11 cellular contexts compared by ENCODE assay signal in the genomic region with DNA sequence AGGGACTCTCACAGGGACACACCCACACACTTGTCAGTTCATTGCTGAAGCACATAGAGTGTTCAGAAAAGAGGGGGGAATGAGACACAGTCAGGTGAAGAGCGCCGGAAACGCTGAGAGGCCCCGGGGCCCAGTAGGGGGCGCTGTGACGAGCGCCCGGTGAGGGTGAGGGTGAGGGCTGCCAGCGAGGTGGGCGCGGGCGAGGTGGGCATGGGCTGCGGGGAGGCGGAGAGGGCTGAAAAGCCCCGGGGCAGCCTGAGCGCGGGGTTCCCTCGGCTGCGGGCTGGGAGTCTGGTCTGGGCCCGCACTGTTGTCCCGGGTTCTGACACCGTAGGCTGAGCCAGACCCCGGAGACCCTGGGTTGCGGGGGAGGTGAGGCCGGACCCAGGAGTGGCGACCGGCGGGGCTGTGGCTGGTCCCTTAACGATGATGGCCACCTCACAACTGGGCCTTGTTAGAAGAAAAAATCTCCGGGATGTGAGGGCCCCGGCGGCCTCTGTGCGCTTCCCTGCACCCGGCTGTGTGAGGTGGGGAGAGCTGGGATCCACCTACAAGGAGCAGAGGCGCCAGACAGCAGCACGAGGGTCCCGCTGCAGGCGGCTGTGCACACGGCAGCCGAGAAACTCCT.
DNase-seq lines count a peak whose midpoint lies in the region; ATAC-seq, FAIRE-seq and TF ChIP-seq lines count a peak whose summit lies in the region.
"Had no signal": no experiment of that assay in that cellular context is flagged by ENCODE, and none has a peak within 500 bp of the region (broad histone marks: within the 10 kb centered on the region; RNA-seq: fewer than 3 reads in every experiment).

No MANE protein-coding gene starts in this region.

- TF ChIP-seq EP300 in sigmoid colon (IDR thresholded peaks at IDR 0.05): no peak

- TF ChIP-seq CTCF in foreskin fibroblast (IDR thresholded peaks at IDR 0.05; ENCODE audit: low read depth, low read length) (peak; percentile 4), sigmoid colon (IDR thresholded peaks at IDR 0.05) (no peak)

- H3K4me3 Mint-ChIP-seq in stimulated activated effector memory CD8-positive, alpha-beta T cell treated with anti-CD3 and anti-CD28 coated beads, Interleukin-12 subunit alpha, Interleukin-12 subunit beta, amount 100 ng/mL, for 72 hours: no peak overlapping the region
- H3K4me3 Mint-ChIP-seq: memory B cell had no signal

- no peaks in the 10 kb centered on the region for H3K9me3 ChIP-seq in sigmoid colon
- H3K9me3 ChIP-seq in small intestine (ENCODE audit: control insufficient read depth, low read depth): no peaks in the 10 kb centered on the region
- H3K9me3 ChIP-seq: ascending aorta had no signal

- intact Hi-C loops in sigmoid colon (cut with DNase I): no loop called here

- H3K27ac ChIP-seq in sigmoid colon: no peak overlapping the region
- no peak overlapping the region for H3K27ac ChIP-seq in small intestine (ENCODE audit: low read depth in 1 of 2, low read length in 1 of 2)
- H3K27ac ChIP-seq: ascending aorta had no signal

- no peak for TF ChIP-seq POLR2A in sigmoid colon (IDR thresholded peaks at IDR 0.05)

- ATAC-seq in stimulated activated effector memory CD8-positive, alpha-beta T cell treated with anti-CD3 and anti-CD28 coated beads, Interleukin-12 subunit alpha, Interleukin-12 subunit beta, amount 100 ng/mL, for 72 hours: no peak

- DNase-seq in activated T-cell treated with anti-CD3 and anti-CD28 coated beads, Interleukin-2, amount 50 U/mL, for 1 hour: peak; percentile 41
- DNase-seq in activated T-cell treated with anti-CD3 and anti-CD28 coated beads for 4 hours: no peak
- peak; percentile 22 for DNase-seq in NCI-H510A treated with DMSO at 0.1 percent for 48 hours (lab: John Stamatoyannopoulos, UW)
- DNase-seq in foreskin fibroblast: no peak
- peak; percentile 34 for DNase-seq in sigmoid colon
- no peak for DNase-seq in stimulated activated effector memory CD8-positive, alpha-beta T cell treated with anti-CD3 and anti-CD28 coated beads, Interleukin-12 subunit alpha, Interleukin-12 subunit beta, amount 100 ng/mL, for 72 hours (ENCODE audit: low spot score in 2 of 2)
- DNase-seq in small intestine: no peak
- no peak for DNase-seq in HK-2 (ENCODE audit: unreplicated experiment)

- H3K9me3 Mint-ChIP-seq in stimulated activated effector memory CD8-positive, alpha-beta T cell treated with anti-CD3 and anti-CD28 coated beads, Interleukin-12 subunit alpha, Interleukin-12 subunit beta, amount 100 ng/mL, for 72 hours: no peaks in the 10 kb centered on the region

- H3K27ac Mint-ChIP-seq in stimulated activated effector memory CD8-positive, alpha-beta T cell treated with anti-CD3 and anti-CD28 coated beads, Interleukin-12 subunit alpha, Interleukin-12 subunit beta, amount 100 ng/mL, for 72 hours: no peak overlapping the region
- H3K27ac Mint-ChIP-seq: memory B cell had no signal

- H3K36me3 Mint-ChIP-seq in stimulated activated effector memory CD8-positive, alpha-beta T cell treated with anti-CD3 and anti-CD28 coated beads, Interleukin-12 subunit alpha, Interleukin-12 subunit beta, amount 100 ng/mL, for 72 hours: peaks cover 6% of the 10 kb centered on the region
- H3K36me3 Mint-ChIP-seq: memory B cell had no signal

- WGBS in sigmoid colon, 2 donors: 26 to 35% methylated on average over 40 of the region's 40 CpGs
- WGBS in small intestine, 3 donors: 23 to 34% (median 29%) methylated on average over 39 to 40 of the region's 40 CpGs

- FAIRE-seq in small intestine (lab: Jason Lieb, UNC): no peak
- FAIRE-seq: RCC 7860 had no signal

- H3K4me1 ChIP-seq in sigmoid colon (no peaks in the 10 kb centered on the region), small intestine (ENCODE audit: control insufficient read depth in 2 of 2, insufficient read depth in 1 of 2, low read depth in 1 of 2, low read length in 1 of 2) (no peaks in the 10 kb centered on the region)
- H3K4me1 ChIP-seq: ascending aorta had no signal

- peaks cover 26% of the 10 kb centered on the region for H3K4me1 Mint-ChIP-seq in stimulated activated effector memory CD8-positive, alpha-beta T cell treated with anti-CD3 and anti-CD28 coated beads, Interleukin-12 subunit alpha, Interleukin-12 subunit beta, amount 100 ng/mL, for 72 hours

- no peaks in the 10 kb centered on the region for H3K36me3 ChIP-seq in sigmoid colon
- H3K36me3 ChIP-seq in small intestine (ENCODE audit: control insufficient read depth in 2 of 2, insufficient read depth in 2 of 2, low read length in 2 of 2): no peaks in the 10 kb centered on the region
- H3K36me3 ChIP-seq: ascending aorta had no signal

- H3K27me3 ChIP-seq in sigmoid colon (peaks cover 0 to 37% (median 8%) of the 10 kb centered on the region in 3 donors), small intestine (ENCODE audit: control insufficient read depth in 2 of 2, insufficient read depth in 2 of 2, low read length in 2 of 2) (peaks cover 0 to 3% of the 10 kb centered on the region in 2 donors)
- H3K27me3 ChIP-seq: ascending aorta had no signal

- H3K4me3 ChIP-seq in foreskin fibroblast (ENCODE audit: low read depth in 1 of 2, low read length in 2 of 2): no peak overlapping the region
- no peak overlapping the region for H3K4me3 ChIP-seq in sigmoid colon
- H3K4me3 ChIP-seq in small intestine (ENCODE audit: low read depth in 1 of 2, low read length in 2 of 2): no peak overlapping the region
- H3K4me3 ChIP-seq: ascending aorta had no signal

Comparison
In these comparisons a context has a peak if more than half of its experiments do, and no peak if none do; other contexts are left out.
1. DNase-seq: peak in activated T-cell treated with anti-CD3 and anti-CD28 coated beads, Interleukin-2, amount 50 U/mL, for 1 hour (single experiment), NCI-H510A treated with DMSO at 0.1 percent for 48 hours (single experiment) and sigmoid colon (single experiment); none in activated T-cell treated with anti-CD3 and anti-CD28 coated beads for 4 hours (single experiment), foreskin fibroblast (0 of 2), stimulated activated effector memory CD8-positive, alpha-beta T cell treated with anti-CD3 and anti-CD28 coated beads, Interleukin-12 subunit alpha, Interleukin-12 subunit beta, amount 100 ng/mL, for 72 hours (0 of 2), small intestine (single experiment) and HK-2 (single experiment).